In the genomic region with DNA sequence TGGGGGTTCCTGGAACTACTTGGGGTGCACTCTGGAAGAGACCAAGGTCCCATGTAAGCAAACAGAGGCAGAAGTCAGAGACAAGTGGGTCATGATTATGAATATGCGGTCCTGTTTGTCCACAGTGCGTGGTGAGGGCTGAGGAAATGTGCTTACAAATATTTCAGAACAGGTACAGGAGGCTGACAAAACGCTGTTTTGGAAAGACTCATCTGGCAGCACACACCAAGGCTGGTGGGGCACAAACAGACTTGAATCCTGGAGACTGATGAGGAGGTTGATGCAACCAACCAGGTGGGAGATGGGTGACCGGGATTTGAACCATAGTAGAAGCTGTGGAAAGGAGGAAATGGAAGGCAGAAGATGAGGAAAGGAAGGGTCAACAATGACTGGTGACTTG, we compare ENCODE assay signal across 1 cellular context.
TF ChIP-seq lines count a peak whose summit lies in the region.

No MANE protein-coding gene starts in this region.

TF ChIP-seq in IMR-90, 13 proteins besides CTCF, POLR2A, EP300 and RAD21 (continued from another document):
- TF ChIP-seq, protein P1, sequence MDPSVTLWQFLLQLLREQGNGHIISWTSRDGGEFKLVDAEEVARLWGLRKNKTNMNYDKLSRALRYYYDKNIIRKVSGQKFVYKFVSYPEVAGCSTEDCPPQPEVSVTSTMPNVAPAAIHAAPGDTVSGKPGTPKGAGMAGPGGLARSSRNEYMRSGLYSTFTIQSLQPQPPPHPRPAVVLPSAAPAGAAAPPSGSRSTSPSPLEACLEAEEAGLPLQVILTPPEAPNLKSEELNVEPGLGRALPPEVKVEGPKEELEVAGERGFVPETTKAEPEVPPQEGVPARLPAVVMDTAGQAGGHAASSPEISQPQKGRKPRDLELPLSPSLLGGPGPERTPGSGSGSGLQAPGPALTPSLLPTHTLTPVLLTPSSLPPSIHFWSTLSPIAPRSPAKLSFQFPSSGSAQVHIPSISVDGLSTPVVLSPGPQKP (IDR thresholded peaks at IDR 0.05; ENCODE audit: borderline replicate concordance, low read depth, low read length): no peak
- no peak for TF ChIP-seq MAFK (IDR thresholded peaks at IDR 0.05; ENCODE audit: low read depth, low read length)
